ENCODE assay signal across 8 cellular contexts in genomic region chr3:168249539-168250414, GRCh38.
A peak's percentile ranks its signal among the peaks of the same experiment; 100 is the strongest.
DNase-seq lines count a peak whose midpoint lies in the region; ATAC-seq and TF ChIP-seq lines count a peak whose summit lies in the region.

No MANE protein-coding gene starts in this region.

- H3K4me3 ChIP-seq in RWPE2 (ENCODE audit: severe bottlenecking) (peak overlapping the region; percentile 21), kidney epithelial cell (ENCODE audit: low read depth, low read length) (peak overlapping the region; percentile 45)

- in situ Hi-C loops in KBM-7 (cut with MboI; ENCODE audit: low pct_unique_long_range_greater_than_20kb, low sequenced_read_pairs), result no loop called here

- peak; percentile 87 for ATAC-seq in RWPE2 (ENCODE audit: low read depth)

- peaks cover 62% of the 10 kb centered on the region for H3K27me3 ChIP-seq in RWPE2 (ENCODE audit: insufficient read depth, poor library complexity, severe bottlenecking)
- peaks cover 2% of the 10 kb centered on the region for H3K27me3 ChIP-seq in kidney epithelial cell (ENCODE audit: control insufficient read depth, insufficient read depth, low read length)

- H3K4me1 ChIP-seq in RWPE2 (ENCODE audit: insufficient read depth, poor library complexity, severe bottlenecking), result no peaks in the 10 kb centered on the region

- H3K27ac ChIP-seq in RWPE2 (ENCODE audit: poor library complexity, severe bottlenecking), result no peak overlapping the region

- peak; percentile 1 for DNase-seq in activated naive CD4-positive, alpha-beta T cell treated with Interleukin-2 at 50 U/mL for 16 hours
- no peak for DNase-seq in activated naive CD4-positive, alpha-beta T cell treated with anti-CD3 and anti-CD28 coated beads, Interleukin-2, amount 50 U/mL, for 16 hours
- peak; percentile 40 for DNase-seq in GOT3 (lab: John Stamatoyannopoulos, UW)
- DNase-seq in KBM-7, result peak; percentile 76
- DNase-seq in RWPE2 (ENCODE audit: low spot score), result peak; percentile 73
- peak; percentile 17 for DNase-seq in cerebellum (ENCODE audit: low spot score)
- DNase-seq in kidney epithelial cell (ENCODE audit: low read depth), result peak; percentile 23
- DNase-seq in stimulated activated CD4-positive, alpha-beta T cell treated with anti-CD3 and anti-CD28 coated beads, Interleukin-4, amount 100 ng/mL, for 1 hour, result peak; percentile 1

- H3K36me3 ChIP-seq in RWPE2 (ENCODE audit: low read depth) (no peaks in the 10 kb centered on the region), kidney epithelial cell (ENCODE audit: control insufficient read depth, insufficient read depth, low read length) (no peaks in the 10 kb centered on the region)

- peak; percentile 42 for TF ChIP-seq CTCF in RWPE2 (IDR thresholded peaks at IDR 0.05; ENCODE audit: poor library complexity, severe bottlenecking)
- TF ChIP-seq CTCF in kidney epithelial cell (IDR thresholded peaks at IDR 0.05; ENCODE audit: insufficient read depth, low read length, poor library complexity, severe bottlenecking), result peak; percentile 42

- no peaks in the 10 kb centered on the region for H3K9me3 ChIP-seq in RWPE2 (ENCODE audit: severe bottlenecking)
